In the genomic region with DNA sequence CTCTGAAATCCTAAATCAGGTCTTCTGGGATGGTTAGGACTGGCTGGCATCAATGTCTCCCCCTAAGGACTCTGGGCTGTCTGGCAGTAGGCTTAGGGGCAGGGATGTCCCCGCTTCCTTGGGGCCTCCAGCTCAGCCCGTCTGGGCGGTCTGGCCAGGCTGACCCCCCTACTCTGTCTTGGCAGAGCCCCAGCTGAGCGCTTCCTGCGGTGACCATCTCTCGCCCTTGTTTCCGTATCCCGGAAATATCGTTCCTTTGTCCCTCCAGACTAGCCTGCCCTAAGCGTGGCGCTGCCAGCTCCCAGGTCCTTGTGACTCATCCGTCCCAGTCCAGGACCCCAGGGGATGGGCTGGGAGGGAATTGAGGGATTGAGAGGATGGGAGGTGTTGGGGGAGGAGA, we compare ENCODE assay signal across 8 cellular contexts. TPM values are rescaled to one million over a fixed set of nuclear protein-coding genes. Genes with fewer than 3 reads are reported as not detected.
A peak's percentile ranks its signal among the peaks of the same experiment; 100 is the strongest.
DNase-seq lines count a peak whose midpoint lies in the region; ATAC-seq and TF ChIP-seq lines count a peak whose summit lies in the region.

No MANE protein-coding gene starts in this region.

- ATAC-seq in GM21723 (IDR thresholded peaks at IDR 0.05; ENCODE audit: unreplicated experiment) (no peak), HG03439 (IDR thresholded peaks at IDR 0.05; ENCODE audit: unreplicated experiment) (no peak)

- peak overlapping the region; percentile 49 for H3K27ac ChIP-seq in RWPE1
- no peak overlapping the region for H3K27ac ChIP-seq in trophoblast cell (ENCODE audit: low read depth, low read length)

- no peaks in the 10 kb centered on the region for H3K36me3 ChIP-seq in trophoblast cell (ENCODE audit: control insufficient read depth in 1 of 2, insufficient read depth in 2 of 2, low read length in 2 of 2)

- peak overlapping the region; percentile 78 for H4K8ac ChIP-seq in trophoblast cell (ENCODE audit: low read depth, low read length)

- H3K79me2 ChIP-seq in trophoblast cell (ENCODE audit: control insufficient read depth, insufficient read depth, low read length, poor library complexity) = no peaks in the 10 kb centered on the region

- H3K4me3 ChIP-seq in foreskin fibroblast (ENCODE audit: low read depth in 1 of 2, low read length in 2 of 2) = peak overlapping the region; percentile 15 to 29
- H3K4me3 ChIP-seq in trophoblast cell (ENCODE audit: low read depth, low read length) = no peak overlapping the region

- H3K79me1 ChIP-seq in trophoblast cell (ENCODE audit: low read length) = no peaks in the 10 kb centered on the region

- no peaks in the 10 kb centered on the region for H3K27me3 ChIP-seq in trophoblast cell (ENCODE audit: insufficient read depth, low read length)

- H3K9me3 ChIP-seq in trophoblast cell (ENCODE audit: insufficient read depth, low read depth, low read length) = peaks cover 2% of the 10 kb centered on the region

- H3K9ac ChIP-seq in trophoblast cell (ENCODE audit: low read length) = no peak overlapping the region

- no peak overlapping the region for H3K23ac ChIP-seq in trophoblast cell (ENCODE audit: low read length)

- H3K4ac ChIP-seq in trophoblast cell (ENCODE audit: low read depth, low read length) = no peak overlapping the region

- H4K12ac ChIP-seq in trophoblast cell (ENCODE audit: low read depth, low read length) = no peak overlapping the region

- no peak overlapping the region for H4K91ac ChIP-seq in trophoblast cell (ENCODE audit: low read depth, low read length)

- no peak overlapping the region for H2BK120ac ChIP-seq in trophoblast cell (ENCODE audit: insufficient read depth, low read length, poor library complexity)

- CTCF ChIA-PET in RWPE1 (lab: Yijun Ruan, JAX) = interaction anchor here (0.7 to 2.4 kb wide), 2 partner anchors 37 to 404 kb away, joined by 4 to 12 read pairs; no protein-coding TSS in a partner anchor

- H3K18ac ChIP-seq in trophoblast cell (ENCODE audit: low read length) = no peak overlapping the region

- peak overlapping the region; percentile 35 for H3K4me2 ChIP-seq in trophoblast cell (ENCODE audit: low read length)

- no peak overlapping the region for H2AK5ac ChIP-seq in trophoblast cell (ENCODE audit: low read length)

- no CpG with 5 or more reads among the region's 12 CpGs for WGBS in trophoblast cell (ENCODE audit: extremely low coverage, insufficient coverage, insufficient read length)

- no peak overlapping the region for H2BK12ac ChIP-seq in trophoblast cell (ENCODE audit: low read length)

- H3K4me1 ChIP-seq in trophoblast cell (ENCODE audit: control insufficient read depth in 1 of 2, insufficient read depth in 2 of 2, low read length in 2 of 2) = peaks cover 0 to 2% of the 10 kb centered on the region in 2 experiments

- no peak overlapping the region for H3K14ac ChIP-seq in trophoblast cell (ENCODE audit: low read length)

- TF ChIP-seq CTCF in RWPE1 (conservative IDR thresholded peaks at IDR 0.05; ENCODE audit: low read depth) (no peak), foreskin fibroblast (IDR thresholded peaks at IDR 0.05; ENCODE audit: low read depth, low read length) (no peak)

- peak; percentile 90 for DNase-seq in Daoy (ENCODE audit: low read depth)
- DNase-seq in RWPE1 (ENCODE audit: low spot score) = no peak
- DNase-seq in foreskin fibroblast = peak; percentile 52 to 54
- DNase-seq in trophoblast cell = no peak
- DNase-seq in NAMALWA (ENCODE audit: low spot score) = no peak
- DNase-seq in Kasumi-1 (lab: John Stamatoyannopoulos, UW) = no peak

- H2AFZ ChIP-seq in trophoblast cell (ENCODE audit: insufficient read depth, low read length, poor library complexity) = no peak overlapping the region

- POLR2A ChIA-PET in RWPE1 (lab: Yijun Ruan, JAX; ENCODE audit: low non-redundant PET) = no interaction called here

- H2BK5ac ChIP-seq in trophoblast cell (ENCODE audit: low read depth, low read length, poor library complexity) = no peak overlapping the region

RNA-seq across cellular contexts. Expression of gene GTPBP3, which starts 11.3 kb away (rescaled TPM):
- total RNA-seq in Daoy (2014; rRNA removed; shearing (Covaris generic)) = 42.5 and 43.1 TPM in 2 replicates
- polyA plus RNA-seq in trophoblast cell (2013) = 14.4 and 15.4 TPM in 2 replicates

RNA-seq across cellular contexts. Expression of gene ANO8, which starts 14.0 kb away (rescaled TPM):
- 2.5 TPM in 2 replicates for total RNA-seq in Daoy (2014; rRNA removed; shearing (Covaris generic))
- 7.8 TPM in 2 replicates for polyA plus RNA-seq in trophoblast cell (2013)

RNA-seq across cellular contexts. Expression of gene PLVAP, which starts 28.4 kb away (rescaled TPM):
- total RNA-seq in Daoy (2014; rRNA removed; shearing (Covaris generic)) = not detected in 2 replicates
- polyA plus RNA-seq in trophoblast cell (2013) = 0.01 and 0.04 TPM in 2 replicates

RNA-seq across cellular contexts. Expression of gene DDA1, which starts 39.3 kb away (rescaled TPM):
- 50.1 and 63.0 TPM in 2 replicates for total RNA-seq in Daoy (2014; rRNA removed; shearing (Covaris generic))
- 196 and 214 TPM in 2 replicates for polyA plus RNA-seq in trophoblast cell (2013)

RNA-seq across cellular contexts. Expression of gene MRPL34, which starts 43.0 kb away (rescaled TPM):
- 68.9 and 94.4 TPM in 2 replicates for total RNA-seq in Daoy (2014; rRNA removed; shearing (Covaris generic))
- 62.8 and 66.5 TPM in 2 replicates for polyA plus RNA-seq in trophoblast cell (2013)

Comparison
In these comparisons a context has a peak if more than half of its experiments do, and no peak if none do; other contexts are left out.
1. DNase-seq: peak in Daoy (single experiment) and foreskin fibroblast (2 of 2); none in RWPE1 (single experiment), trophoblast cell (0 of 2), NAMALWA (single experiment) and Kasumi-1 (0 of 2).